12 cellular contexts compared by ENCODE assay signal in the genomic region with DNA sequence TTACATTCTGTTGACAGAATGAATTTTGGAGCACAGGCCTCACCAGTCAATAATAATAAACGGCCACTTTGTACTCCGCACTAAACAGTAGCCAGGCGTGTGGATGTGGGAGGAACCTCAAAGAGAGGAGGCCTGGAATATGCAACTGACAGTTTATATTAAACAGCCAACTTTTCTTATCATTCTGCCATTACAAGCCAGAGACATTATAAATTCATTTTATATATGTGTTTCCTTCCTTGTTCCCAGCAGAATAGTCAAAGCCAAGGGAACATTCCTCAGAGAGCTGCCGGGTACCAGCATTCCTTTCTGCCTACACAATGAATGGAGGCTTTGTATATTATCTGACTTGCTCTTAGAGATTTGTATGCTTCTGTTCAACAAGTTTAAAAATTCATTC.
DNase-seq lines count a peak whose midpoint lies in the region; ATAC-seq and TF ChIP-seq lines count a peak whose summit lies in the region.
"Had no signal": no experiment of that assay in that cellular context is flagged by ENCODE, and none has a peak within 500 bp of the region (broad histone marks: within the 10 kb centered on the region; RNA-seq: fewer than 3 reads in every experiment).

No MANE protein-coding gene starts in this region.

- peaks cover 0 to 4% of the 10 kb centered on the region in 2 donors for H3K4me1 ChIP-seq in muscle layer of duodenum (ENCODE audit: control insufficient read depth in 1 of 2, insufficient read depth in 2 of 2, low read length in 2 of 2)

- H3K27ac Mint-ChIP-seq in activated naive CD8-positive, alpha-beta T cell treated with anti-CD3 and anti-CD28 coated beads, Interleukin-2, amount 50 U/mL, for 24 hours, result no peak overlapping the region
- H3K27ac Mint-ChIP-seq in activated CD4-positive, alpha-beta memory T cell treated with anti-CD3 and anti-CD28 coated beads for 36 hours, result no peak overlapping the region

- POLR2A ChIA-PET in activated CD4-positive, alpha-beta memory T cell treated with anti-CD3 and anti-CD28 coated beads for 36 hours (lab: Charles Lee), result no interaction called here

- no peaks in the 10 kb centered on the region for H3K36me3 Mint-ChIP-seq in activated naive CD8-positive, alpha-beta T cell treated with anti-CD3 and anti-CD28 coated beads, Interleukin-2, amount 50 U/mL, for 24 hours (ENCODE audit: low read depth)
- H3K36me3 Mint-ChIP-seq in activated CD4-positive, alpha-beta memory T cell treated with anti-CD3 and anti-CD28 coated beads for 36 hours, result no peaks in the 10 kb centered on the region

- no peaks in the 10 kb centered on the region for H3K27me3 Mint-ChIP-seq in activated naive CD8-positive, alpha-beta T cell treated with anti-CD3 and anti-CD28 coated beads, Interleukin-2, amount 50 U/mL, for 24 hours
- no peaks in the 10 kb centered on the region for H3K27me3 Mint-ChIP-seq in activated CD4-positive, alpha-beta memory T cell treated with anti-CD3 and anti-CD28 coated beads for 36 hours

- DNase-seq in AG08395 (ENCODE audit: low spot score) (peak; percentile 25), SK-MEL-5 (ENCODE audit: low read depth, low spot score) (peak; percentile 65), fibroblast of villous mesenchyme (ENCODE audit: low read depth) (peak; percentile 57), NCI-H69 (lab: John Stamatoyannopoulos, UW) (no peak)
- DNase-seq in activated naive CD8-positive, alpha-beta T cell treated with anti-CD3 and anti-CD28 coated beads, Interleukin-2, amount 50 U/mL, for 24 hours, result no peak
- no peak for DNase-seq in activated CD4-positive, alpha-beta memory T cell treated with anti-CD3 and anti-CD28 coated beads for 36 hours
- DNase-seq: activated CD4-positive, alpha-beta T cell treated with anti-CD3 and anti-CD28 coated beads for 1 hour; activated naive CD4-positive, alpha-beta T cell treated with Interleukin-2 at 50 U/mL for 16 hours; H7; NCI-H526 treated with DMSO at 0.1 percent for 48 hours had no signal

- TF ChIP-seq CTCF in fibroblast of villous mesenchyme (IDR thresholded peaks at IDR 0.05; ENCODE audit: insufficient read depth, low read depth, low read length), result no peak

- CTCF ChIA-PET in activated CD4-positive, alpha-beta memory T cell treated with anti-CD3 and anti-CD28 coated beads for 36 hours (lab: Charles Lee), result interaction anchor here (0.5 kb wide), 1 partner anchor 951 kb away, joined by 3 read pairs; no protein-coding TSS in a partner anchor

- no peaks in the 10 kb centered on the region for H3K9me3 Mint-ChIP-seq in activated naive CD8-positive, alpha-beta T cell treated with anti-CD3 and anti-CD28 coated beads, Interleukin-2, amount 50 U/mL, for 24 hours
- no peaks in the 10 kb centered on the region for H3K9me3 Mint-ChIP-seq in activated CD4-positive, alpha-beta memory T cell treated with anti-CD3 and anti-CD28 coated beads for 36 hours

- H3K27me3 ChIP-seq in muscle layer of duodenum (ENCODE audit: low read depth, low read length), result no peaks in the 10 kb centered on the region

- H3K4me1 Mint-ChIP-seq in activated naive CD8-positive, alpha-beta T cell treated with anti-CD3 and anti-CD28 coated beads, Interleukin-2, amount 50 U/mL, for 24 hours, result no peaks in the 10 kb centered on the region
- no peaks in the 10 kb centered on the region for H3K4me1 Mint-ChIP-seq in activated CD4-positive, alpha-beta memory T cell treated with anti-CD3 and anti-CD28 coated beads for 36 hours (ENCODE audit: low read depth)

- in situ Hi-C loops in SK-MEL-5 (cut with HindIII; ENCODE audit: low pct_unique_long_range_greater_than_20kb, low sequenced_read_pairs), result no loop called here

- no peak overlapping the region for H3K4me3 Mint-ChIP-seq in activated naive CD8-positive, alpha-beta T cell treated with anti-CD3 and anti-CD28 coated beads, Interleukin-2, amount 50 U/mL, for 24 hours
- no peak overlapping the region for H3K4me3 Mint-ChIP-seq in activated CD4-positive, alpha-beta memory T cell treated with anti-CD3 and anti-CD28 coated beads for 36 hours

- no peak for ATAC-seq in HG03520 (IDR thresholded peaks at IDR 0.05; ENCODE audit: unreplicated experiment)
- ATAC-seq in activated naive CD8-positive, alpha-beta T cell treated with anti-CD3 and anti-CD28 coated beads, Interleukin-2, amount 50 U/mL, for 24 hours, result no peak

- H3K27ac ChIP-seq in muscle layer of duodenum (ENCODE audit: low read length), result peak overlapping the region; percentile 47

- no peaks in the 10 kb centered on the region for H3K36me3 ChIP-seq in muscle layer of duodenum (ENCODE audit: control insufficient read depth in 1 of 2, insufficient read depth in 2 of 2, low read length in 2 of 2)

- H3K4me3 ChIP-seq in fibroblast of villous mesenchyme (ENCODE audit: low read depth, low read length) (no peak overlapping the region), muscle layer of duodenum (ENCODE audit: low read depth in 1 of 2, low read length in 2 of 2) (no peak overlapping the region)

- H3K9me3 ChIP-seq in muscle layer of duodenum (ENCODE audit: control insufficient read depth in 1 of 2, low read length in 2 of 2), result no peaks in the 10 kb centered on the region

- intact Hi-C loops in activated CD4-positive, alpha-beta memory T cell treated with anti-CD3 and anti-CD28 coated beads for 36 hours (cut with micrococcal nuclease), result no loop called here

Comparison
In these comparisons a context has a peak if more than half of its experiments do, and no peak if none do; other contexts are left out.
1. DNase-seq: peak in AG08395 (single experiment), SK-MEL-5 (single experiment) and fibroblast of villous mesenchyme (single experiment); none in NCI-H69 (single experiment), activated naive CD8-positive, alpha-beta T cell treated with anti-CD3 and anti-CD28 coated beads, Interleukin-2, amount 50 U/mL, for 24 hours (single experiment) and activated CD4-positive, alpha-beta memory T cell treated with anti-CD3 and anti-CD28 coated beads for 36 hours (single experiment).